22 cellular contexts compared by ENCODE assay signal in genomic region chr12:24823808-24824515, GRCh38.
DNase-seq lines count a peak whose midpoint lies in the region; ATAC-seq and TF ChIP-seq lines count a peak whose summit lies in the region.
"Had no signal": no experiment of that assay in that cellular context is flagged by ENCODE, and none has a peak within 500 bp of the region (broad histone marks: within the 10 kb centered on the region; RNA-seq: fewer than 3 reads in every experiment).

No MANE protein-coding gene starts in this region.

- POLR2A ChIA-PET in activated CD8-positive, alpha-beta T cell treated with anti-CD3 and anti-CD28 coated beads, Interleukin-2, amount 10 ng/mL, durations not matched to agents 7 days and 5 days (lab: Charles Lee), result no interaction called here
- POLR2A ChIA-PET in activated CD8-positive, alpha-beta T cell treated with anti-CD3 and anti-CD28 coated beads for 36 hours (lab: Charles Lee), result no interaction called here

- H3K4me1 Mint-ChIP-seq in activated CD8-positive, alpha-beta T cell treated with anti-CD3 and anti-CD28 coated beads, Interleukin-2, amount 10 ng/mL, durations not matched to agents 7 days and 5 days (ENCODE audit: low read depth), result no peaks in the 10 kb centered on the region
- H3K4me1 Mint-ChIP-seq in activated CD8-positive, alpha-beta T cell treated with anti-CD3 and anti-CD28 coated beads for 36 hours (ENCODE audit: low read depth), result peaks cover 29% of the 10 kb centered on the region
- peaks cover 7% of the 10 kb centered on the region for H3K4me1 Mint-ChIP-seq in nephron progenitor cell

- intact Hi-C loops in activated CD8-positive, alpha-beta T cell treated with anti-CD3 and anti-CD28 coated beads for 36 hours (cut with micrococcal nuclease), result no loop called here

- ATAC-seq in activated CD8-positive, alpha-beta T cell treated with anti-CD3 and anti-CD28 coated beads, Interleukin-2, amount 10 ng/mL, durations not matched to agents 7 days and 5 days, result no peak
- ATAC-seq in activated CD8-positive, alpha-beta T cell treated with anti-CD3 and anti-CD28 coated beads for 36 hours, result no peak
- no peak for ATAC-seq in GM19324 (IDR thresholded peaks at IDR 0.05; ENCODE audit: low FRiP score, unreplicated experiment)
- ATAC-seq: gastroesophageal sphincter, left lobe of liver, mucosa of descending colon, Right ventricle myocardium inferior, sciatic nerve had no signal

- DNase-seq in activated CD8-positive, alpha-beta T cell treated with anti-CD3 and anti-CD28 coated beads, Interleukin-2, amount 10 ng/mL, durations not matched to agents 7 days and 5 days, result no peak
- no peak for DNase-seq in activated CD8-positive, alpha-beta T cell treated with anti-CD3 and anti-CD28 coated beads for 36 hours
- DNase-seq in GM20000 (ENCODE audit: low spot score) (peak; percentile 36), SK-N-MC (ENCODE audit: low read depth, low spot score) (peak; percentile 48), nephron progenitor cell (no peak), GM19238 (ENCODE audit: insufficient read length, low spot score) (no peak), cerebellar cortex (ENCODE audit: low spot score) (no peak)
- DNase-seq: activated CD4-positive, CD25-positive, alpha-beta regulatory T cell; activated T-cell treated with anti-CD3 and anti-CD28 coated beads, Interleukin-2, amount 50 U/mL, for 48 hours; CD4-positive, alpha-beta memory T cell; DMS79; dorsolateral prefrontal cortex; mucosa of descending colon; NCI-H1694 treated with DMSO at 0.1 percent for 48 hours; NCI-H226; nucleus accumbens; uterus had no signal

- no peak overlapping the region for H3K4me3 Mint-ChIP-seq in activated CD8-positive, alpha-beta T cell treated with anti-CD3 and anti-CD28 coated beads, Interleukin-2, amount 10 ng/mL, durations not matched to agents 7 days and 5 days
- H3K4me3 Mint-ChIP-seq in activated CD8-positive, alpha-beta T cell treated with anti-CD3 and anti-CD28 coated beads for 36 hours, result no peak overlapping the region
- no peak overlapping the region for H3K4me3 Mint-ChIP-seq in nephron progenitor cell

- no peak overlapping the region for H3K4me3 ChIP-seq in SK-N-MC
- H3K4me3 ChIP-seq: dorsolateral prefrontal cortex, gastroesophageal sphincter, mucosa of descending colon, uterus had no signal

- H3K9me3 Mint-ChIP-seq in activated CD8-positive, alpha-beta T cell treated with anti-CD3 and anti-CD28 coated beads, Interleukin-2, amount 10 ng/mL, durations not matched to agents 7 days and 5 days (ENCODE audit: insufficient read depth), result peaks cover 3% of the 10 kb centered on the region
- H3K9me3 Mint-ChIP-seq in activated CD8-positive, alpha-beta T cell treated with anti-CD3 and anti-CD28 coated beads for 36 hours, result no peaks in the 10 kb centered on the region
- H3K9me3 Mint-ChIP-seq in nephron progenitor cell, result no peaks in the 10 kb centered on the region

- peaks cover 17% of the 10 kb centered on the region for H3K36me3 Mint-ChIP-seq in activated CD8-positive, alpha-beta T cell treated with anti-CD3 and anti-CD28 coated beads, Interleukin-2, amount 10 ng/mL, durations not matched to agents 7 days and 5 days (ENCODE audit: low read depth)
- H3K36me3 Mint-ChIP-seq in activated CD8-positive, alpha-beta T cell treated with anti-CD3 and anti-CD28 coated beads for 36 hours (ENCODE audit: low read depth), result peaks cover 18% of the 10 kb centered on the region
- peaks cover 79% of the 10 kb centered on the region for H3K36me3 Mint-ChIP-seq in nephron progenitor cell (ENCODE audit: low read depth)

- CTCF ChIA-PET in activated CD8-positive, alpha-beta T cell treated with anti-CD3 and anti-CD28 coated beads, Interleukin-2, amount 10 ng/mL, durations not matched to agents 7 days and 5 days (lab: Charles Lee), result no interaction called here
- CTCF ChIA-PET in activated CD8-positive, alpha-beta T cell treated with anti-CD3 and anti-CD28 coated beads for 36 hours (lab: Charles Lee), result no interaction called here

- peak overlapping the region; percentile 26 for H3K27ac Mint-ChIP-seq in activated CD8-positive, alpha-beta T cell treated with anti-CD3 and anti-CD28 coated beads, Interleukin-2, amount 10 ng/mL, durations not matched to agents 7 days and 5 days
- no peak overlapping the region for H3K27ac Mint-ChIP-seq in activated CD8-positive, alpha-beta T cell treated with anti-CD3 and anti-CD28 coated beads for 36 hours
- peak overlapping the region; percentile 91 for H3K27ac Mint-ChIP-seq in nephron progenitor cell

- peaks cover 66% of the 10 kb centered on the region for H3K36me3 ChIP-seq in SK-N-MC (ENCODE audit: insufficient read depth, low read length)
- H3K36me3 ChIP-seq: gastroesophageal sphincter, uterus had no signal

- no peak for TF ChIP-seq CTCF in activated CD8-positive, alpha-beta T cell treated with anti-CD3 and anti-CD28 coated beads for 36 hours (IDR thresholded peaks at IDR 0.05)
- TF ChIP-seq CTCF in GM20000 (IDR thresholded peaks at IDR 0.05; ENCODE audit: extremely low read depth, missing control alignments), result no peak
- no peak for TF ChIP-seq CTCF in nephron progenitor cell (IDR thresholded peaks at IDR 0.05)

- H3K9ac ChIP-seq in SK-N-MC (ENCODE audit: insufficient read length), result no peak overlapping the region

- no peaks in the 10 kb centered on the region for H3K27me3 Mint-ChIP-seq in activated CD8-positive, alpha-beta T cell treated with anti-CD3 and anti-CD28 coated beads, Interleukin-2, amount 10 ng/mL, durations not matched to agents 7 days and 5 days (ENCODE audit: low read depth)
- no peaks in the 10 kb centered on the region for H3K27me3 Mint-ChIP-seq in activated CD8-positive, alpha-beta T cell treated with anti-CD3 and anti-CD28 coated beads for 36 hours
- H3K27me3 Mint-ChIP-seq in nephron progenitor cell (ENCODE audit: low read depth, poor library complexity), result no peaks in the 10 kb centered on the region

- peak overlapping the region; percentile 84 for H3K27ac ChIP-seq in SK-N-MC
- H3K27ac ChIP-seq: dorsolateral prefrontal cortex, gastroesophageal sphincter, uterus had no signal

- H3K9me3 ChIP-seq in SK-N-MC (ENCODE audit: low read depth, low read length), result peaks cover 5% of the 10 kb centered on the region; the same call in 1 of the 2 replicates
- H3K9me3 ChIP-seq: gastroesophageal sphincter, mucosa of descending colon had no signal

Comparison
In these comparisons a context has a peak if more than half of its experiments do, and no peak if none do; other contexts are left out.
1. DNase-seq: peak in GM20000 (single experiment) and SK-N-MC (single experiment); none in activated CD8-positive, alpha-beta T cell treated with anti-CD3 and anti-CD28 coated beads, Interleukin-2, amount 10 ng/mL, durations not matched to agents 7 days and 5 days (single experiment), activated CD8-positive, alpha-beta T cell treated with anti-CD3 and anti-CD28 coated beads for 36 hours (single experiment), nephron progenitor cell (single experiment), GM19238 (single experiment) and cerebellar cortex (single experiment).